14 cellular contexts compared by ENCODE assay signal in the genomic region with DNA sequence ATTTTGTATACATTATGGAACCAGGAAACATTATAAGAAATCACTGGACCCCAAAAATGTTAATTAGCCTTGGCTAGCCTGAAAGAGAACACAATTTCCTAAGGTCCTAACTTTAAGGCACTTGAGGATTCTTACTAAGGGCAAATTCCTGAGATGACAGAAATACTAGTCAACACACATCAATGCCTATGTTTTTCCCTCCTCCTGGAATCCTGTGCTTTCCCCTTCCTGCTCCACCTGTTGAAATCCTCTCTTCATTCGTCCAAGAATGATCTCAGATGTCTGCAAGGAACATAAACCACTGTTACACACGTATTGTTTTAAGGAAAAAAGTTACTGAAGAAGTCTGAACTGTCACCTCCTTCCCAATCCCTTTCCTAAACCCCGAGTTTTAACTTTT. TPM values are rescaled to one million over a fixed set of nuclear protein-coding genes. Genes with fewer than 3 reads are reported as not detected.
DNase-seq lines count a peak whose midpoint lies in the region; ATAC-seq lines count a peak whose summit lies in the region.
"Had no signal": no experiment of that assay in that cellular context is flagged by ENCODE, and none has a peak within 500 bp of the region (broad histone marks: within the 10 kb centered on the region; RNA-seq: fewer than 3 reads in every experiment).

No MANE protein-coding gene starts in this region.

- H3K4me1 Mint-ChIP-seq in activated CD4-positive, alpha-beta memory T cell treated with anti-CD3 and anti-CD28 coated beads, Interleukin-2, amount 10 ng/mL, durations not matched to agents 7 days and 5 days, result peaks cover 62% of the 10 kb centered on the region

- H3K9me3 Mint-ChIP-seq in activated CD4-positive, alpha-beta memory T cell treated with anti-CD3 and anti-CD28 coated beads, Interleukin-2, amount 10 ng/mL, durations not matched to agents 7 days and 5 days, result peaks cover 9% of the 10 kb centered on the region

- POLR2A ChIA-PET in activated CD4-positive, alpha-beta memory T cell treated with anti-CD3 and anti-CD28 coated beads, Interleukin-2, amount 10 ng/mL, durations not matched to agents 7 days and 5 days (lab: Charles Lee), result interaction anchor here (0.8 to 9.3 kb wide), 7 partner anchors 9 to 130 kb away, joined by 3 to 138 read pairs (median 12); a partner anchor contains a TSS

- no peak overlapping the region for H3K4me3 Mint-ChIP-seq in activated CD4-positive, alpha-beta memory T cell treated with anti-CD3 and anti-CD28 coated beads, Interleukin-2, amount 10 ng/mL, durations not matched to agents 7 days and 5 days
- H3K4me3 Mint-ChIP-seq: activated naive CD8-positive, alpha-beta T cell had no signal

- CTCF ChIA-PET in activated CD4-positive, alpha-beta memory T cell treated with anti-CD3 and anti-CD28 coated beads, Interleukin-2, amount 10 ng/mL, durations not matched to agents 7 days and 5 days (lab: Charles Lee), result no interaction called here

- no peaks in the 10 kb centered on the region for H3K27me3 Mint-ChIP-seq in activated CD4-positive, alpha-beta memory T cell treated with anti-CD3 and anti-CD28 coated beads, Interleukin-2, amount 10 ng/mL, durations not matched to agents 7 days and 5 days
- H3K27me3 Mint-ChIP-seq: activated naive CD8-positive, alpha-beta T cell had no signal

- peak; percentile 13 for DNase-seq in AG20443 (ENCODE audit: low spot score)
- DNase-seq in HCEC 1CT, result peak; percentile 45
- DNase-seq in activated CD4-positive, alpha-beta memory T cell treated with anti-CD3 and anti-CD28 coated beads, Interleukin-2, amount 10 ng/mL, durations not matched to agents 7 days and 5 days, result no peak
- DNase-seq in left kidney (ENCODE audit: low read depth, low spot score), result peak; percentile 42
- no peak for DNase-seq in CD1c-positive myeloid dendritic cell (ENCODE audit: extremely low spot score)
- DNase-seq in activated CD8-positive, alpha-beta memory T cell treated with anti-CD3 and anti-CD28 coated beads, Interleukin-2, amount 50 U/mL, for 48 hours, result no peak
- DNase-seq in activated naive CD4-positive, alpha-beta T cell (lab: John Stamatoyannopoulos, UW), result no peak
- DNase-seq: activated CD8-positive, alpha-beta memory T cell treated with anti-CD3 and anti-CD28 coated beads for 24 hours; NCI-H1105 treated with DMSO at 0.1 percent for 48 hours; NCI-H526; retina; stimulated activated naive CD4-positive, alpha-beta T cell had no signal

- no peak for ATAC-seq in HG03342 (IDR thresholded peaks at IDR 0.05; ENCODE audit: unreplicated experiment)

- H3K27ac Mint-ChIP-seq in activated CD4-positive, alpha-beta memory T cell treated with anti-CD3 and anti-CD28 coated beads, Interleukin-2, amount 10 ng/mL, durations not matched to agents 7 days and 5 days, result peak overlapping the region; percentile 94
- H3K27ac Mint-ChIP-seq: activated naive CD8-positive, alpha-beta T cell had no signal

- peaks cover 18% of the 10 kb centered on the region for H3K36me3 Mint-ChIP-seq in activated CD4-positive, alpha-beta memory T cell treated with anti-CD3 and anti-CD28 coated beads, Interleukin-2, amount 10 ng/mL, durations not matched to agents 7 days and 5 days (ENCODE audit: low read depth)

RNA-seq across cellular contexts. Expression of a gene that starts 21.2 kb away (rescaled TPM):
- 100 to 1,000 TPM; 147 to 151 TPM for total RNA-seq in activated CD4-positive, alpha-beta memory T cell treated with anti-CD3 and anti-CD28 coated beads, Interleukin-2, amount 10 ng/mL, durations not matched to agents 7 days and 5 days

Comparison
In these comparisons a context has a peak if more than half of its experiments do, and no peak if none do; other contexts are left out.
1. DNase-seq: peak in AG20443 (single experiment), HCEC 1CT (single experiment) and left kidney (single experiment); none in activated CD4-positive, alpha-beta memory T cell treated with anti-CD3 and anti-CD28 coated beads, Interleukin-2, amount 10 ng/mL, durations not matched to agents 7 days and 5 days (single experiment), CD1c-positive myeloid dendritic cell (single experiment), activated CD8-positive, alpha-beta memory T cell treated with anti-CD3 and anti-CD28 coated beads, Interleukin-2, amount 50 U/mL, for 48 hours (single experiment) and activated naive CD4-positive, alpha-beta T cell (0 of 4).